Comparison of ENCODE assay signal across 1 cellular context in the genomic region with DNA sequence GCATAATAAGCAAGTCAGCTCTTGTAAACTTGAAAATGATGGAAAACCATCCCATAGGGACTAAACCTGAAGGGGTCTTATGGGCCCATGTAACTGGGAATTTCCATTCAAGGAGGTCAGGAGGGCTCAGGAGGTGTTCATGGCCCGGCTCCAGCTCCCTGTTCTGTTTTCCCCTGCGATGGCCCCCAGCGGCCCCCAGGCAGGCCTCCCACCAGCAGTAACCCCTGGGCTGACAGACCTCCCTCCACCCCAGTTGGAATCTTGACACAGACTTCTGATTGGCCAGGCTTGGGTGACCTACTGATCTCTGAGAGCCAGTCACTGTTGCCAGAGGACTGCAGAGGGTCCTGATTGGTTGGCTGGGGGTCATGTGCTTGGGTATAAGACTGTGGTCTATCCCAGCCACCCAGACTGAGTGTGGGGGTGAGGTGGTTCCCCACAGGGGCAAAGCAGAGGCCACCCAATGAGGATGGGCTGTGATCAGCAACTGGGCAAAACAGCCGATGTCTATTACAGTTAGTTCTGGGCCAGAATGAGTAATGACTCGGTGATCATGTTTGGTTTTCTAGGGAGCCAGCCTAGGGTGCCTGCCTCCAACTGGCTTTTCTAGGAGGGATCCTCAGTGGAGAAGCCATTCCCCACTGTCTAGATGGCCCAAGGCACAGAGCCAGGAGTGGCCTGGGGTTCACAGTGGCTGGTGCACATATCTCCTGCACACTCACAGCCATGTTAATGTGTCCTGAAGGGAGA.
TF ChIP-seq lines count a peak whose summit lies in the region.

No MANE protein-coding gene starts in this region.

TF ChIP-seq in A549, 52 proteins besides CTCF, POLR2A, EP300 and RAD21 (continued from another document):
- TF ChIP-seq, protein P1, sequence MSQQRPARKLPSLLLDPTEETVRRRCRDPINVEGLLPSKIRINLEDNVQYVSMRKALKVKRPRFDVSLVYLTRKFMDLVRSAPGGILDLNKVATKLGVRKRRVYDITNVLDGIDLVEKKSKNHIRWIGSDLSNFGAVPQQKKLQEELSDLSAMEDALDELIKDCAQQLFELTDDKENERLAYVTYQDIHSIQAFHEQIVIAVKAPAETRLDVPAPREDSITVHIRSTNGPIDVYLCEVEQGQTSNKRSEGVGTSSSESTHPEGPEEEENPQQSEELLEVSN (IDR thresholded peaks at IDR 0.05; ENCODE audit: borderline replicate concordance, low read depth), result no peak
- TF ChIP-seq, protein P2, sequence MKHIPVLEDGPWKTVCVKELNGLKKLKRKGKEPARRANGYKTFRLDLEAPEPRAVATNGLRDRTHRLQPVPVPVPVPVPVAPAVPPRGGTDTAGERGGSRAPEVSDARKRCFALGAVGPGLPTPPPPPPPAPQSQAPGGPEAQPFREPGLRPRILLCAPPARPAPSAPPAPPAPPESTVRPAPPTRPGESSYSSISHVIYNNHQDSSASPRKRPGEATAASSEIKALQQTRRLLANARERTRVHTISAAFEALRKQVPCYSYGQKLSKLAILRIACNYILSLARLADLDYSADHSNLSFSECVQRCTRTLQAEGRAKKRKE (CRISPR knock-in tag; IDR thresholded peaks at IDR 0.05; ENCODE audit: low read depth), result no peak
- TF ChIP-seq ZNF302 (CRISPR knock-in tag; IDR thresholded peaks at IDR 0.05), result no peak
- TF ChIP-seq CEBPB (IDR thresholded peaks at IDR 0.05), result no peak
- no peak for TF ChIP-seq MAZ (IDR thresholded peaks at IDR 0.05; ENCODE audit: borderline replicate concordance, low read depth, low read length)
- no peak for TF ChIP-seq HOXB5 (CRISPR knock-in tag; IDR thresholded peaks at IDR 0.05)
- no peak for TF ChIP-seq FOSL2 (IDR thresholded peaks at IDR 0.05)
- TF ChIP-seq FOSL2 (CRISPR knock-in tag; IDR thresholded peaks at IDR 0.05), result no peak
- TF ChIP-seq RCOR1 (IDR thresholded peaks at IDR 0.05; ENCODE audit: low read depth, low read length), result no peak
- no peak for TF ChIP-seq TFCP2L1 (CRISPR knock-in tag; IDR thresholded peaks at IDR 0.05)
- TF ChIP-seq FOXS1 (CRISPR knock-in tag; IDR thresholded peaks at IDR 0.05), result no peak
- TF ChIP-seq CHD2 (IDR thresholded peaks at IDR 0.05; ENCODE audit: low read length, partially characterized antibody), result no peak
- TF ChIP-seq MYC (IDR thresholded peaks at IDR 0.05; ENCODE audit: borderline replicate concordance, low read length), result no peak
